In the genomic region with DNA sequence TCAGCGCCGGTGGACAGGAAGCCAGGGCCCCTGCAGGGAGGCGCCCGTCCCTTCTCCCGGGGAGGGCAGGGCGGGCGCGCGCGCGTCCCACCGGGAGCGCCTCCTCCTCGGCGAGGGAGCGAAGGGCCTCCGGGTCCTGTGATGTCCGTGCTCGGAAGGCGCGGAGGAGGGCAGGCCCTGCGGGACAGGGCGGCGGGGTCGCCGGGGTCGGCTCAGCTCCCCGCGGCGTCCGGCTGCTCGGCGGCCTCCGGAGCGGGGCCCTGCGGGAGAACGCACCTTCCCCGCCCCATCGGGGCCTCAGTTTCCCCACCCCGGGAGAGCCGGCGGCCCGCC, we compare ENCODE assay signal across 1 cellular context.
TF ChIP-seq lines count a peak whose summit lies in the region.

No MANE protein-coding gene starts in this region.

TF ChIP-seq in HEK293, 187 proteins besides CTCF, POLR2A, EP300 and RAD21 (continued from another document):
- peak; percentile 48; the same call in 1 of the 2 replicates for TF ChIP-seq ZIC2 (tag by site-specific recombination; IDR thresholded peaks at IDR 0.05)
- TF ChIP-seq, protein P1, sequence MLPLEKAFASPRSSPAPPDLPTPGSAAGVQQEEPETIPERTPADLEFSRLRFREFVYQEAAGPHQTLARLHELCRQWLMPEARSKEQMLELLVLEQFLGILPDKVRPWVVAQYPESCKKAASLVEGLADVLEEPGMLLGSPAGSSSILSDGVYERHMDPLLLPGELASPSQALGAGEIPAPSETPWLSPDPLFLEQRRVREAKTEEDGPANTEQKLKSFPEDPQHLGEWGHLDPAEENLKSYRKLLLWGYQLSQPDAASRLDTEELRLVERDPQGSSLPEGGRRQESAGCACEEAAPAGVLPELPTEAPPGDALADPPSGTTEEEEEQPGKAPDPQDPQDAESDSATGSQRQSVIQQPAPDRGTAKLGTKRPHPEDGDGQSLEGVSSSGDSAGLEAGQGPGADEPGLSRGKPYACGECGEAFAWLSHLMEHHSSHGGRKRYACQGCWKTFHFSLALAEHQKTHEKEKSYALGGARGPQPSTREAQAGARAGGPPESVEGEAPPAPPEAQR (tag by site-specific recombination; IDR thresholded peaks at IDR 0.05): no peak
- TF ChIP-seq ZNF175 (tag by site-specific recombination; IDR thresholded peaks at IDR 0.05): no peak
- no peak for TF ChIP-seq PRDM2 (tag by site-specific recombination; IDR thresholded peaks at IDR 0.05; ENCODE audit: borderline replicate concordance)
- TF ChIP-seq, protein P2, sequence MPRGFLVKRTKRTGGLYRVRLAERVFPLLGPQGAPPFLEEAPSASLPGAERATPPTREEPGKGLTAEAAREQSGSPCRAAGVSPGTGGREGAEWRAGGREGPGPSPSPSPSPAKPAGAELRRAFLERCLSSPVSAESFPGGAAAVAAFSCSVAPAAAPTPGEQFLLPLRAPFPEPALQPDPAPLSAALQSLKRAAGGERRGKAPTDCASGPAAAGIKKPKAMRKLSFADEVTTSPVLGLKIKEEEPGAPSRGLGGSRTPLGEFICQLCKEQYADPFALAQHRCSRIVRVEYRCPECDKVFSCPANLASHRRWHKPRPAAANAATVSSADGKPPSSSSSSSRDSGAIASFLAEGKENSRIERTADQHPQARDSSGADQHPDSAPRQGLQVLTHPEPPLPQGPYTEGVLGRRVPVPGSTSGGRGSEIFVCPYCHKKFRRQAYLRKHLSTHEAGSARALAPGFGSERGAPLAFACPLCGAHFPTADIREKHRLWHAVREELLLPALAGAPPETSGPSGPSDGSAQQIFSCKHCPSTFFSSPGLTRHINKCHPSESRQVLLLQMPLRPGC (tag by site-specific recombination; IDR thresholded peaks at IDR 0.05): no peak
- TF ChIP-seq ZNF112 (tag by site-specific recombination; IDR thresholded peaks at IDR 0.05): no peak
- TF ChIP-seq ZNF19 (tag by site-specific recombination; IDR thresholded peaks at IDR 0.05; ENCODE audit: low read depth): no peak
- TF ChIP-seq ZNF404 (tag by site-specific recombination; IDR thresholded peaks at IDR 0.05): no peak
- TF ChIP-seq ZEB2 (tag by site-specific recombination; IDR thresholded peaks at IDR 0.05): no peak
- no peak for TF ChIP-seq ZNF221 (tag by site-specific recombination; IDR thresholded peaks at IDR 0.05; ENCODE audit: borderline replicate concordance)
- no peak for TF ChIP-seq SP3 (tag by site-specific recombination; IDR thresholded peaks at IDR 0.05)
- TF ChIP-seq ZBTB20 (tag by site-specific recombination; IDR thresholded peaks at IDR 0.05): 0 out of 2 replicates have a peak, but pooled peaks have one; percentile 20
- no peak for TF ChIP-seq ZNF23 (tag by site-specific recombination; IDR thresholded peaks at IDR 0.05; ENCODE audit: borderline replicate concordance)
